Comparison of ENCODE assay signal across 10 cellular contexts in the genomic region with DNA sequence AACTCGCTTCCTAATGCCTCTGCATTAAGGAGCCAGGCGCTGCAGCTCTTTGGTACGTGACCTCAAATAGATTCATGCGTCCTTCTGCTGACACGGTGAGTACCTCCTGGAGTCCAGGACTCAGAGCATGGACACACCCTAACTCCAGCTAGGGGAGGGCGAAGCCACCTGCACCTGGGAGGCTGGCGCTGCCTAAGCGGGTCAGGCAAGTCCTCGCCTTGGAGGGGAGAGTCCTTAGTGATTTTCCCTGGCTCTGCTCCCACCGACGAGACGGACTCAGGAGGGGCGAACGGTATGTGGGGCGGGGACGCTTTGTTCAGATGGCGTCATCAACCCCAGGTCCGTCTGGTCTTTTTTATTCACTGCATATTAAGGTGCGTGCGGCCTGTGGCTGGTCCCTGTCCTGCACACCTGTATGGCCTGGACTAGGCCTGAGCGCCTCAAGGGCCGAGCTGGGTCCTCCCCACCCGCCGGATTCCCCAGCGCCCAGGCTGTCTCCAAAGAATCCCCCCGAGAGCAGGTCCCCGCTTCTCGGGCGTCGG. TPM values are rescaled to one million over a fixed set of nuclear protein-coding genes. Genes with fewer than 3 reads are reported as not detected.
DNase-seq lines count a peak whose midpoint lies in the region; ATAC-seq and TF ChIP-seq lines count a peak whose summit lies in the region.
"Had no signal": no experiment of that assay in that cellular context is flagged by ENCODE, and none has a peak within 500 bp of the region (broad histone marks: within the 10 kb centered on the region; RNA-seq: fewer than 3 reads in every experiment).

No MANE protein-coding gene starts in this region.

- H3K27me3 Mint-ChIP-seq in Calu3 (ENCODE audit: unreplicated experiment): peaks cover 94% of the 10 kb centered on the region

- no peak for ATAC-seq in HG03039 (IDR thresholded peaks at IDR 0.05; ENCODE audit: unreplicated experiment)

- H3K9ac ChIP-seq in NT2/D1 (ENCODE audit: insufficient read length, low read depth): peak overlapping the region; percentile 39
- H3K9ac ChIP-seq in rectal smooth muscle tissue (ENCODE audit: low read length): no peak overlapping the region

- CTCF ChIA-PET in Calu3 (lab: Charles Lee): no interaction called here

- no peaks in the 10 kb centered on the region for H3K9me3 Mint-ChIP-seq in Calu3 (ENCODE audit: low read depth, unreplicated experiment)

- peaks cover 30% of the 10 kb centered on the region for H3K27me3 ChIP-seq in NT2/D1 (ENCODE audit: insufficient read depth, insufficient read length)
- peaks cover 62% of the 10 kb centered on the region for H3K27me3 ChIP-seq in left ventricle myocardium inferior (ENCODE audit: low read depth)
- H3K27me3 ChIP-seq in rectal smooth muscle tissue (ENCODE audit: control insufficient read depth, insufficient read depth, low read length): peaks cover 5% of the 10 kb centered on the region

- TF ChIP-seq CTCF in Calu3 (IDR thresholded peaks at IDR 0.05; ENCODE audit: unreplicated experiment) (no peak), left ventricle myocardium inferior (IDR thresholded peaks at IDR 0.05; ENCODE audit: borderline replicate concordance) (no peak), GM13977 (IDR thresholded peaks at IDR 0.05; ENCODE audit: extremely low read depth, insufficient read depth, missing control alignments) (no peak)

- no peak overlapping the region for H3K27ac Mint-ChIP-seq in Calu3 (ENCODE audit: unreplicated experiment)

- BruUV-seq in Calu3 (replicated peaks; lab: Mats Ljungman, UMichigan): no TSS peak

- H3K36me3 ChIP-seq in NT2/D1 (ENCODE audit: insufficient read depth, insufficient read length, low read length) (no peaks in the 10 kb centered on the region), left ventricle myocardium inferior (no peaks in the 10 kb centered on the region), rectal smooth muscle tissue (ENCODE audit: control insufficient read depth, insufficient read depth, low read length) (no peaks in the 10 kb centered on the region)
- H3K36me3 ChIP-seq: adrenal gland had no signal

- intact Hi-C loops in Calu3 (cut with micrococcal nuclease; ENCODE audit: unreplicated experiment): no loop called here
- intact Hi-C loops in left ventricle myocardium inferior (cut with micrococcal nuclease): no loop called here

- H3K4me3 ChIP-seq in NT2/D1 (ENCODE audit: insufficient read length, low read depth) (peak overlapping the region; percentile 21), left ventricle myocardium inferior (peak overlapping the region; percentile 68), rectal smooth muscle tissue (ENCODE audit: low read length) (peak overlapping the region; percentile 25)

- DNase-seq in Calu3 (no peak), NT2/D1 (ENCODE audit: low read depth, low spot score) (no peak), left ventricle myocardium inferior (no peak), caudate nucleus (lab: John Stamatoyannopoulos, UW) (no peak), GM13977 (ENCODE audit: low spot score) (no peak), LoVo (ENCODE audit: low spot score) (no peak)
- DNase-seq: GDM1 had no signal

- H3K4me1 ChIP-seq in NT2/D1 (ENCODE audit: insufficient read depth, insufficient read length) (peaks cover 7% of the 10 kb centered on the region), left ventricle myocardium inferior (peaks cover 9% of the 10 kb centered on the region), rectal smooth muscle tissue (ENCODE audit: control insufficient read depth, insufficient read depth, low read length) (no peaks in the 10 kb centered on the region)

- peaks cover 2% of the 10 kb centered on the region; the same call in 1 of the 2 replicates for H3K9me3 ChIP-seq in NT2/D1 (ENCODE audit: insufficient read depth, low read length)
- H3K9me3 ChIP-seq in left ventricle myocardium inferior (replicated peaks): peaks cover 1% of the 10 kb centered on the region
- H3K9me3 ChIP-seq: adrenal gland had no signal

- peak overlapping the region; percentile 50 for H3K4me3 Mint-ChIP-seq in Calu3 (ENCODE audit: low read depth, unreplicated experiment)

- in situ Hi-C loops in GM13977 (cut with MboI; ENCODE audit: low pct_unique_long_range_greater_than_20kb, low sequenced_read_pairs, unreplicated experiment): loop anchor here (25.0 kb wide), 1 partner anchor 695 kb away; no protein-coding TSS in a partner anchor

- no peaks in the 10 kb centered on the region for H3K4me1 Mint-ChIP-seq in Calu3 (ENCODE audit: low read depth, unreplicated experiment)

- H3K27ac ChIP-seq in left ventricle myocardium inferior (replicated peaks) (no peak overlapping the region), rectal smooth muscle tissue (ENCODE audit: low read depth, low read length) (no peak overlapping the region), caudate nucleus (ENCODE audit: low read depth, low read length) (no peak overlapping the region)
- H3K27ac ChIP-seq: adrenal gland had no signal

- H3K36me3 Mint-ChIP-seq in Calu3 (ENCODE audit: insufficient read depth, unreplicated experiment): no peaks in the 10 kb centered on the region

RNA-seq across cellular contexts. Expression of gene NSUN2, which starts 50.3 kb away (rescaled TPM):
- total RNA-seq in Calu3 (2022) (90.7 and 91.2 TPM in 2 replicates), left ventricle myocardium inferior (34.4 TPM)

RNA-seq across cellular contexts. Expression of gene SRD5A1, which starts 50.7 kb away (rescaled TPM):
- total RNA-seq in Calu3 (2022) (15.6 and 15.9 TPM in 2 replicates), left ventricle myocardium inferior (2.5 TPM)
